ENCODE assay signal across 8 cellular contexts in genomic region chr14:99793213-99794155, GRCh38. TPM values are rescaled to one million over a fixed set of nuclear protein-coding genes. Genes with fewer than 3 reads are reported as not detected.
DNase-seq lines count a peak whose midpoint lies in the region; ATAC-seq, FAIRE-seq and TF ChIP-seq lines count a peak whose summit lies in the region.

TSS of gene EML1 (plus strand) at chr14:99793413. CDS start at chr14:99793477, 64 bp downstream.

- peak; percentile 96 for ATAC-seq in HG02759 (IDR thresholded peaks at IDR 0.05; ENCODE audit: unreplicated experiment)

- peaks cover 2% of the 10 kb centered on the region for H4K20me1 ChIP-seq in keratinocyte (ENCODE audit: control insufficient read depth, extremely low read depth, insufficient read depth, low read length)

- H3K36me3 ChIP-seq in keratinocyte (ENCODE audit: control insufficient read depth in 2 of 2, extremely low read depth in 1 of 2, insufficient read depth in 2 of 2, low read length in 2 of 2), result no peaks in the 10 kb centered on the region

- H3K4me3 ChIP-seq in keratinocyte (ENCODE audit: control insufficient read depth in 2 of 3, extremely low read depth in 1 of 3, insufficient read depth in 2 of 3, low read depth in 1 of 3, low read length in 3 of 3), result peak within 1 kb of the TSS; percentile 28 to 68 (median 44)

- in situ Hi-C loops in GM13976 (cut with MboI; ENCODE audit: low sequenced_read_pairs, unreplicated experiment), result no loop called here

- peak; percentile 96 for DNase-seq in GM13976 (ENCODE audit: low spot score)
- DNase-seq in NCI-H1694 (lab: John Stamatoyannopoulos, UW), result peak; percentile 70
- DNase-seq in activated CD4-positive, alpha-beta T cell treated with anti-CD3 and anti-CD28 coated beads for 24 hours (ENCODE audit: low read depth in 2 of 2), result peak; percentile 59 to 61
- peak; percentile 64 for DNase-seq in cerebellar cortex (ENCODE audit: low spot score)
- no peak for DNase-seq in keratinocyte (ENCODE audit: low read depth, low spot score)
- DNase-seq in stimulated activated CD4-positive, alpha-beta T cell treated with anti-CD3 and anti-CD28 coated beads, Interleukin-12 subunit alpha, Interleukin-12 subunit beta, amount 100 ng/mL, for 48 hours (ENCODE audit: low read depth in 2 of 3, low spot score in 1 of 3), result peak; percentile 31 to 74 (median 59)
- no peak for DNase-seq in NCI-H187 treated with DMSO at 0.1 percent for 48 hours (lab: John Stamatoyannopoulos, UW)

- no peak within 1 kb of the TSS for H3K27ac ChIP-seq in keratinocyte (ENCODE audit: control insufficient read depth, insufficient read depth, low read length)

- peaks cover 34% of the 10 kb centered on the region for H3K27me3 ChIP-seq in keratinocyte (ENCODE audit: control insufficient read depth, extremely low read depth, insufficient read depth, low read length)

- no peaks in the 10 kb centered on the region for H3K9me1 ChIP-seq in keratinocyte (ENCODE audit: control insufficient read depth, extremely low read depth, insufficient read depth, low read length)

- peak within 1 kb of the TSS; percentile 94 for H3K4me2 ChIP-seq in keratinocyte (ENCODE audit: control insufficient read depth, extremely low read depth, insufficient read depth, low read depth, low read length)

- TF ChIP-seq CTCF in GM13976 (IDR thresholded peaks at IDR 0.05; ENCODE audit: borderline replicate concordance, control extremely low read depth, extremely low read depth, insufficient read depth, missing control alignments) (peak; percentile 6), keratinocyte (optimal IDR thresholded peaks at IDR 0.05 in 1 of 3, IDR thresholded peaks at IDR 0.05 in 1 of 3, conservative IDR thresholded peaks at IDR 0.05 in 1 of 3; ENCODE audit: extremely low read depth in 1 of 3, insufficient read depth in 2 of 3, low read length in 3 of 3) (peak in 1 of 3 experiments; percentile 17)

- H3K79me2 ChIP-seq in keratinocyte (ENCODE audit: control insufficient read depth, insufficient read depth, low read length), result no peaks in the 10 kb centered on the region

- dilution Hi-C loops in keratinocyte (cut with MboI; ENCODE audit: extremely low pct_ligation_motif_present, low sequenced_read_pairs), result no loop called here

- peak within 1 kb of the TSS; percentile 33 for H3K9ac ChIP-seq in keratinocyte (ENCODE audit: control insufficient read depth, extremely low read depth, insufficient read depth, low read length)

- H3K4me1 ChIP-seq in keratinocyte (ENCODE audit: control insufficient read depth, extremely low read depth, insufficient read depth, low read length), result peaks cover 6% of the 10 kb centered on the region

- peaks cover 3% of the 10 kb centered on the region for H3K9me3 ChIP-seq in keratinocyte (ENCODE audit: control insufficient read depth, low read depth, low read length)

- FAIRE-seq in keratinocyte (lab: Jason Lieb, UNC), result no peak

- no peak within 1 kb of the TSS for H2AFZ ChIP-seq in keratinocyte (ENCODE audit: control insufficient read depth, low read length)

RNA-seq across cellular contexts. Expression of gene EML1, which starts in this region (rescaled TPM):
- polyA plus RNA-seq in keratinocyte, result 0.84 to 1.8 TPM (median 0.85 TPM) in 3 replicates
- 4.1 TPM for polyA plus RNA-seq in keratinocyte (2011; ENCODE audit: low read depth)
- 1.1 and 2.1 TPM in 2 replicates for polyA plus RNA-seq in keratinocyte (2011; cell fraction: cytosol; rRNA removed)
- 2.3 and 3.0 TPM in 2 replicates for polyA plus RNA-seq in keratinocyte (2011; cell fraction: nucleus; rRNA removed)
- polyA plus RNA-seq in keratinocyte (2012; ENCODE audit: low replicate concordance), result 0.76 and 3.4 TPM in 2 replicates
- 5.0 to 10.3 TPM (median 9.8 TPM) in 3 replicates for polyA minus RNA-seq in keratinocyte
- polyA minus RNA-seq in keratinocyte (2011; cell fraction: cytosol; rRNA and poly(A)+ RNA removed), result 2.1 TPM
- 1.7 and 1.9 TPM in 2 replicates for polyA minus RNA-seq in keratinocyte (2011; cell fraction: nucleus; rRNA and poly(A)+ RNA removed)

Comparison
In these comparisons a context has a peak if more than half of its experiments do, and no peak if none do; other contexts are left out.
1. DNase-seq: peak in GM13976 (single experiment), NCI-H1694 (single experiment), activated CD4-positive, alpha-beta T cell treated with anti-CD3 and anti-CD28 coated beads for 24 hours (2 of 2), cerebellar cortex (single experiment) and stimulated activated CD4-positive, alpha-beta T cell treated with anti-CD3 and anti-CD28 coated beads, Interleukin-12 subunit alpha, Interleukin-12 subunit beta, amount 100 ng/mL, for 48 hours (3 of 3); none in keratinocyte (single experiment) and NCI-H187 treated with DMSO at 0.1 percent for 48 hours (single experiment).